Comparison of ENCODE assay signal across 16 cellular contexts in genomic region chr4:174555793-174556630, GRCh38. TPM values are rescaled to one million over a fixed set of nuclear protein-coding genes. Genes with fewer than 3 reads are reported as not detected.
DNase-seq lines count a peak whose midpoint lies in the region; ATAC-seq, FAIRE-seq and TF ChIP-seq lines count a peak whose summit lies in the region.
"Had no signal": no experiment of that assay in that cellular context is flagged by ENCODE, and none has a peak within 500 bp of the region (broad histone marks: within the 10 kb centered on the region; RNA-seq: fewer than 3 reads in every experiment).

No MANE protein-coding gene starts in this region.

- no peak overlapping the region for H3K27ac ChIP-seq in K562 (ENCODE audit: extremely low read depth, low read depth, low read length)
- H3K27ac ChIP-seq in mesendoderm (ENCODE audit: low read depth, low read length), result no peak overlapping the region
- peak overlapping the region; percentile 1 to 41 for H3K27ac ChIP-seq in small intestine (ENCODE audit: low read depth in 1 of 2, low read length in 1 of 2)
- no peak overlapping the region for H3K27ac ChIP-seq in OCI-LY7 (ENCODE audit: low read depth, low read length, poor library complexity, severe bottlenecking)
- H3K27ac ChIP-seq: BLaER1 treated with 17β-estradiol and CSF1 and Interleukin-3, amounts not matched to agents 10 nM and 100 nM had no signal

- BruUV-seq in Calu3 (replicated peaks; lab: Mats Ljungman, UMichigan), result no TSS peak
- no TSS peak for BruUV-seq in K562 (replicated peaks; lab: Mats Ljungman, UMichigan)
- no TSS peak for BruUV-seq in OCI-LY7 (replicated peaks; lab: Mats Ljungman, UMichigan)

- H4K5ac ChIP-seq in mesendoderm (ENCODE audit: low read length), result no peak overlapping the region

- no peak for TF ChIP-seq RAD21 in K562 (CRISPR knock-in tag; conservative IDR thresholded peaks at IDR 0.05 in 1 of 2, IDR thresholded peaks at IDR 0.05 in 1 of 2)

- H3K23ac ChIP-seq in mesendoderm (ENCODE audit: low read length), result no peak overlapping the region

- in situ Hi-C loops in K562 (cut with MboI), result no loop called here

- H3K9me2 ChIP-seq in OCI-LY7 (ENCODE audit: insufficient read depth, low read length), result no peaks in the 10 kb centered on the region

- no peak overlapping the region for H2BK15ac ChIP-seq in mesendoderm (replicated peaks; ENCODE audit: low read depth)

- no peak overlapping the region for H3K4me3 Mint-ChIP-seq in Calu3 (ENCODE audit: low read depth, unreplicated experiment)
- H3K4me3 Mint-ChIP-seq: CD4-positive, CD25-positive, alpha-beta regulatory T cell; HFFc6 had no signal

- H3K9me3 ChIP-seq in K562 (replicated peaks; ENCODE audit: control insufficient read depth, insufficient read depth, low read depth, low read length) (no peaks in the 10 kb centered on the region; the same call in 1 of the 2 replicates), small intestine (ENCODE audit: control insufficient read depth, low read depth) (no peaks in the 10 kb centered on the region), OCI-LY7 (ENCODE audit: low read length) (no peaks in the 10 kb centered on the region)

- H2BK5ac ChIP-seq in mesendoderm (ENCODE audit: low read length), result no peak overlapping the region

- no peak overlapping the region for H3K4me2 ChIP-seq in K562 (ENCODE audit: insufficient read depth, low read length)
- H3K4me2 ChIP-seq in mesendoderm (ENCODE audit: low read length), result no peak overlapping the region
- no peak overlapping the region for H3K4me2 ChIP-seq in OCI-LY7 (ENCODE audit: low read length)
- H3K4me2 ChIP-seq: BLaER1 treated with 17β-estradiol and CSF1 and Interleukin-3, amounts not matched to agents 10 nM and 100 nM had no signal

- no peaks in the 10 kb centered on the region for H3K36me3 Mint-ChIP-seq in Calu3 (ENCODE audit: insufficient read depth, unreplicated experiment)
- H3K36me3 Mint-ChIP-seq: CD4-positive, CD25-positive, alpha-beta regulatory T cell had no signal

- no peak overlapping the region for H4K8ac ChIP-seq in mesendoderm (ENCODE audit: low read depth, low read length)

- whole genome bisulfite sequencing in K562 (ENCODE audit: insufficient coverage, low coverage, missing lambda C conversion rate), result 59% methylated on average over 4 of the region's 4 CpGs
- WGBS in mesendoderm (ENCODE audit: extremely low coverage, insufficient coverage, low lambda C conversion rate), result no CpG with 5 or more reads among the region's 4 CpGs
- 37 to 72% (median 55%) methylated on average over 4 of the region's 4 CpGs for WGBS in small intestine, 3 donors

- no peak overlapping the region for H3K4me3 ChIP-seq in K562
- H3K4me3 ChIP-seq in mesendoderm (ENCODE audit: low read length), result no peak overlapping the region
- H3K4me3 ChIP-seq in small intestine (ENCODE audit: low read depth in 1 of 2, low read length in 2 of 2), result no peak overlapping the region
- H3K4me3 ChIP-seq in OCI-LY7 (ENCODE audit: low read depth, low read length, poor library complexity, severe bottlenecking), result no peak overlapping the region
- H3K4me3 ChIP-seq: BLaER1 treated with 17β-estradiol and CSF1 and Interleukin-3, amounts not matched to agents 10 nM and 100 nM had no signal

- H3K4me1 Mint-ChIP-seq in Calu3 (ENCODE audit: low read depth, unreplicated experiment), result peaks cover 10% of the 10 kb centered on the region
- H3K4me1 Mint-ChIP-seq: CD4-positive, CD25-positive, alpha-beta regulatory T cell had no signal

- no peak for TF ChIP-seq EP300 in K562 (IDR thresholded peaks at IDR 0.05; ENCODE audit: low read length)

- no peaks in the 10 kb centered on the region for H3K9me1 ChIP-seq in K562 (ENCODE audit: control insufficient read depth, insufficient read depth, low read length)

- H3K4ac ChIP-seq in mesendoderm (ENCODE audit: low read depth, low read length), result no peak overlapping the region

- H4K20me1 ChIP-seq in K562 (replicated peaks; ENCODE audit: control insufficient read depth, insufficient read depth, low read length) (no peaks in the 10 kb centered on the region), OCI-LY7 (ENCODE audit: insufficient read depth, low read length) (no peaks in the 10 kb centered on the region)
- H4K20me1 ChIP-seq: BLaER1 treated with 17β-estradiol and CSF1 and Interleukin-3, amounts not matched to agents 10 nM and 100 nM had no signal

- H3K27me3 ChIP-seq in K562 (ENCODE audit: control insufficient read depth in 2 of 2, insufficient read depth in 2 of 2, low read length in 2 of 2), result no peaks in the 10 kb centered on the region
- H3K27me3 ChIP-seq in mesendoderm (ENCODE audit: insufficient read depth, low read length, poor library complexity), result no peaks in the 10 kb centered on the region
- no peaks in the 10 kb centered on the region for H3K27me3 ChIP-seq in small intestine (ENCODE audit: control insufficient read depth in 2 of 2, insufficient read depth in 2 of 2, low read length in 2 of 2)
- H3K27me3 ChIP-seq: BLaER1 treated with 17β-estradiol and CSF1 and Interleukin-3, amounts not matched to agents 10 nM and 100 nM had no signal

- no peak overlapping the region for H2AK5ac ChIP-seq in mesendoderm (ENCODE audit: low read length)

- H3K9me3 Mint-ChIP-seq in Calu3 (ENCODE audit: low read depth, unreplicated experiment), result peaks cover 2% of the 10 kb centered on the region

- H3K18ac ChIP-seq in mesendoderm (ENCODE audit: low read length), result peak overlapping the region; percentile 51

- H3K79me2 ChIP-seq in K562 (ENCODE audit: control insufficient read depth, insufficient read depth, low read length) (no peaks in the 10 kb centered on the region), mesendoderm (ENCODE audit: control insufficient read depth, insufficient read depth, low read length) (no peaks in the 10 kb centered on the region), OCI-LY7 (ENCODE audit: insufficient read depth, low read depth, low read length) (no peaks in the 10 kb centered on the region)

- no peak overlapping the region for H3K9ac ChIP-seq in K562 (ENCODE audit: insufficient read depth in 1 of 2, low read depth in 2 of 2, low read length in 2 of 2)
- H3K9ac ChIP-seq in mesendoderm (ENCODE audit: low read length), result no peak overlapping the region
- H3K9ac ChIP-seq: BLaER1 treated with 17β-estradiol and CSF1 and Interleukin-3, amounts not matched to agents 10 nM and 100 nM had no signal

- TF ChIP-seq CTCF in Calu3 (IDR thresholded peaks at IDR 0.05; ENCODE audit: unreplicated experiment) (no peak), K562 (IDR thresholded peaks at IDR 0.05 in 2 of 3, conservative IDR thresholded peaks at IDR 0.05 in 1 of 3; ENCODE audit: insufficient read depth in 2 of 3, low read depth in 1 of 3, low read length in 3 of 3) (no peak), OCI-LY7 (conservative IDR thresholded peaks at IDR 0.05; ENCODE audit: low read length) (no peak)

- H2BK120ac ChIP-seq in mesendoderm (ENCODE audit: low read depth, low read length), result no peak overlapping the region

- ATAC-seq in K562 (no peak), GM19463 (IDR thresholded peaks at IDR 0.05; ENCODE audit: unreplicated experiment) (no peak), GM18505 (IDR thresholded peaks at IDR 0.05; ENCODE audit: unreplicated experiment) (no peak)

- H3K56ac ChIP-seq in mesendoderm (ENCODE audit: low read length), result no peak overlapping the region

- no peaks in the 10 kb centered on the region for H3K79me1 ChIP-seq in mesendoderm (ENCODE audit: low read length)

- H3K27ac Mint-ChIP-seq in Calu3 (ENCODE audit: unreplicated experiment), result peak overlapping the region; percentile 18
- H3K27ac Mint-ChIP-seq: CD4-positive, CD25-positive, alpha-beta regulatory T cell; HFFc6 had no signal

- H2AFZ ChIP-seq in K562 (ENCODE audit: low read depth, low read length) (0 out of 2 replicates have a peak overlapping the region, but pooled peaks have one; percentile 0), OCI-LY7 (ENCODE audit: low read length) (no peak overlapping the region)

- H3K36me3 ChIP-seq in K562 (ENCODE audit: control insufficient read depth, insufficient read depth, low read length) (no peaks in the 10 kb centered on the region), mesendoderm (ENCODE audit: control insufficient read depth, insufficient read depth, low read length) (no peaks in the 10 kb centered on the region), small intestine (ENCODE audit: control insufficient read depth in 2 of 2, insufficient read depth in 2 of 2, low read length in 2 of 2) (no peaks in the 10 kb centered on the region), OCI-LY7 (ENCODE audit: insufficient read depth, low read length) (no peaks in the 10 kb centered on the region)
- H3K36me3 ChIP-seq: BLaER1 treated with 17β-estradiol and CSF1 and Interleukin-3, amounts not matched to agents 10 nM and 100 nM had no signal

- CTCF ChIA-PET in Calu3 (lab: Charles Lee), result no interaction called here
- CTCF ChIA-PET in K562 (lab: Yijun Ruan, JAX; ENCODE audit: low intra/inter-chr PET ratio), result no interaction called here
- CTCF ChIA-PET in OCI-LY7 (lab: Charles Lee; ENCODE audit: unreplicated experiment), result no interaction called here

- H3K27me3 Mint-ChIP-seq in Calu3 (ENCODE audit: unreplicated experiment), result no peaks in the 10 kb centered on the region
- H3K27me3 Mint-ChIP-seq: CD4-positive, CD25-positive, alpha-beta regulatory T cell had no signal

- intact Hi-C loops in Calu3 (cut with micrococcal nuclease; ENCODE audit: unreplicated experiment) (no loop called here), K562 (cut with micrococcal nuclease) (no loop called here), OCI-LY7 (cut with micrococcal nuclease; ENCODE audit: unreplicated experiment) (no loop called here)

- TF ChIP-seq POLR2A in K562 (conservative IDR thresholded peaks at IDR 0.05) (no peak), GM18505 (IDR thresholded peaks at IDR 0.05; ENCODE audit: borderline replicate concordance, extremely low read depth, insufficient read depth, insufficient read length) (no peak)

- FAIRE-seq in K562 (lab: Jason Lieb, UNC) (peak; percentile 29), small intestine (lab: Jason Lieb, UNC) (peak; percentile 77)
- FAIRE-seq: GM18507 had no signal

- POLR2A ChIA-PET in K562 (lab: Yijun Ruan, JAX), result no interaction called here
- POLR2A ChIA-PET in OCI-LY7 (lab: Charles Lee), result interaction anchor here (0.6 to 1.2 kb wide), 2 partner anchors 27 to 1984 kb away, joined by 3 read pairs; no protein-coding TSS in a partner anchor

- DNase-seq in Calu3 (no peak), K562 (ENCODE audit: extremely low read depth in 1 of 4, low spot score in 3 of 4) (no peak), mesendoderm (no peak), small intestine (peak; percentile 84), OCI-LY7 (ENCODE audit: low spot score) (no peak)
- DNase-seq: 8988T; CD4-positive, CD25-positive, alpha-beta regulatory T cell; DMS 273 treated with DMSO at 0.1 percent for 48 hours; HCEC 1CT; HFFc6; KBM-7 had no signal

- H3K4me1 ChIP-seq in K562 (replicated peaks in 1 of 2; ENCODE audit: control insufficient read depth in 2 of 2, insufficient read depth in 2 of 2, low read length in 2 of 2), result no peaks in the 10 kb centered on the region
- H3K4me1 ChIP-seq in mesendoderm (ENCODE audit: control insufficient read depth, low read depth, low read length), result peaks cover 2% of the 10 kb centered on the region
- H3K4me1 ChIP-seq in small intestine (ENCODE audit: control insufficient read depth in 2 of 2, insufficient read depth in 1 of 2, low read depth in 1 of 2, low read length in 1 of 2), result no peaks in the 10 kb centered on the region
- H3K4me1 ChIP-seq in OCI-LY7 (ENCODE audit: insufficient read depth, low read length, poor library complexity, severe bottlenecking), result no peaks in the 10 kb centered on the region
- H3K4me1 ChIP-seq: BLaER1 treated with 17β-estradiol and CSF1 and Interleukin-3, amounts not matched to agents 10 nM and 100 nM had no signal

RNA-seq across cellular contexts. Expression of gene HPGD, which starts 33.7 kb away (rescaled TPM):
- total RNA-seq in Calu3 (2022), result 4.0 and 4.5 TPM in 2 replicates
- total RNA-seq in K562 (2011; cell fraction: chromatin; rRNA removed; ENCODE audit: low replicate concordance), result 2.1 and 2.4 TPM in 2 replicates
- 0.67 and 1.3 TPM in 2 replicates for total RNA-seq in K562 (2011; cell fraction: nucleolus; rRNA removed)
- total RNA-seq in K562 (2011; cell fraction: nucleoplasm; rRNA removed), result 1.5 and 3.7 TPM in 2 replicates
- total RNA-seq in K562 (2014; rRNA removed), result 4.8 and 4.9 TPM in 2 replicates
- 5.1 and 5.5 TPM in 2 replicates for total RNA-seq in K562 (2014; rRNA removed; fragmentation: Illumina TruSeq; extraction: Trizol)
- 6.2 and 7.4 TPM in 2 replicates for total RNA-seq in K562 (2015; rRNA removed; fragmentation: Illumina TruSeq; extraction: Trizol)
- total RNA-seq in K562 (2021), result 3.3 and 3.5 TPM in 2 replicates
- 1.4 and 8.6 TPM in 2 replicates for polyA plus RNA-seq in K562 (2011; rRNA removed)
- 0.55 and 3.3 TPM in 2 replicates for polyA plus RNA-seq in K562 (2011; cell fraction: cytosol; rRNA removed)
- polyA plus RNA-seq in K562 (2011; cell fraction: nucleus; rRNA removed), result 1.2 and 3.2 TPM in 2 replicates
- polyA plus RNA-seq in K562 (2012), result 4.3 and 5.9 TPM in 2 replicates
- polyA plus RNA-seq in K562 (2014; fragmentation: Illumina TruSeq; extraction: Trizol), result 3.3 and 4.7 TPM in 2 replicates
- polyA plus RNA-seq in K562 (2014; fragmentation: Nextera tagmentation; extraction: Ambion mirVana), result 1 to 10 TPM; 2.3 to 3.2 TPM
- 2.8 and 6.7 TPM in 2 replicates for polyA plus RNA-seq in K562 (2014; rRNA removed)
- polyA minus RNA-seq in K562 (2011; rRNA and poly(A)+ RNA removed), result 1.5 and 7.7 TPM in 2 replicates
- 1.1 TPM in 1 of 2 replicates, not detected in the other for polyA minus RNA-seq in K562 (2011; cell fraction: cytosol; rRNA and poly(A)+ RNA removed)
- polyA minus RNA-seq in K562 (2011; cell fraction: nucleus; rRNA and poly(A)+ RNA removed), result 0.56 and 2.3 TPM in 2 replicates
- 11.1 TPM for polyA plus RNA-seq in mesendoderm (2013, experiment 1 of 2)
- polyA plus RNA-seq in mesendoderm (2013, experiment 2 of 2), result 10.6 TPM
- 100 to 1,000 TPM in 2 of 3 donors, 10 to 100 TPM in 1; 60.9 to 399 (median 215) TPM for polyA plus RNA-seq in small intestine
- 0.28 and 0.76 TPM in 2 replicates for total RNA-seq in OCI-LY7 (2014; rRNA removed; shearing (Covaris generic))
- not detected in 2 replicates for total RNA-seq in OCI-LY7 (2022)
- total RNA-seq: Daoy, HFFc6 had no signal

Comparison
In these comparisons a context has a peak if more than half of its experiments do, and no peak if none do; other contexts are left out.
1. H3K27ac ChIP-seq: peak in small intestine (2 of 2); none in K562 (single experiment), mesendoderm (single experiment) and OCI-LY7 (single experiment).